In genomic region chr3:149752788-149753136, GRCh38 we compare ENCODE assay signal across 9 cellular contexts. TPM values are rescaled to one million over a fixed set of nuclear protein-coding genes. Genes with fewer than 3 reads are reported as not detected.
DNase-seq lines count a peak whose midpoint lies in the region; ATAC-seq, FAIRE-seq and TF ChIP-seq lines count a peak whose summit lies in the region.
"Had no signal": no experiment of that assay in that cellular context is flagged by ENCODE, and none has a peak within 500 bp of the region (broad histone marks: within the 10 kb centered on the region; RNA-seq: fewer than 3 reads in every experiment).

No MANE protein-coding gene starts in this region.

- H3K4me1 ChIP-seq in endothelial cell of umbilical vein (ENCODE audit: control insufficient read depth, extremely low read depth, insufficient read depth, low read length) (peaks cover 15% of the 10 kb centered on the region), psoas muscle (peaks cover 11% of the 10 kb centered on the region)

- CTCF ChIA-PET in endothelial cell of umbilical vein (lab: Charles Lee): interaction anchor here (0.6 to 3.1 kb wide), 12 partner anchors 10 to 236 kb away, joined by 3 to 28 read pairs (median 4); no protein-coding TSS in a partner anchor

- TF ChIP-seq CTCF in NB4 (IDR thresholded peaks at IDR 0.05; ENCODE audit: low read depth, low read length): no peak
- TF ChIP-seq CTCF in endothelial cell of umbilical vein (IDR thresholded peaks at IDR 0.05; ENCODE audit: extremely low read depth in 1 of 2, insufficient read depth in 1 of 2, low read depth in 1 of 2, low read length in 2 of 2): no peak
- no peak for TF ChIP-seq CTCF in psoas muscle (IDR thresholded peaks at IDR 0.05)

- POLR2A ChIA-PET in endothelial cell of umbilical vein (lab: Charles Lee): no interaction called here

- peak overlapping the region; percentile 65 for H2AFZ ChIP-seq in endothelial cell of umbilical vein (ENCODE audit: low read depth, low read length)

- H3K27me3 ChIP-seq in endothelial cell of umbilical vein (ENCODE audit: control insufficient read depth in 2 of 2, insufficient read depth in 2 of 2, low read length in 2 of 2) (no peaks in the 10 kb centered on the region), psoas muscle (ENCODE audit: insufficient read depth in 3 of 3, low read length in 2 of 3) (no peaks in the 10 kb centered on the region)

- DNase-seq in GM18507 (ENCODE audit: extremely low spot score, insufficient read length, low read depth): no peak
- no peak for DNase-seq in NB4 (ENCODE audit: low read depth)
- no peak for DNase-seq in endothelial cell of umbilical vein (ENCODE audit: low read depth, low spot score)
- no peak for DNase-seq in psoas muscle
- DNase-seq in EL: no peak
- DNase-seq in HPDE6-E6E7 (ENCODE audit: extremely low spot score): no peak
- DNase-seq in NOMO-1 treated with DMSO at 0.1 percent for 48 hours (lab: John Stamatoyannopoulos, UW; ENCODE audit: unreplicated experiment): no peak
- no peak for DNase-seq in activated effector memory CD4-positive, alpha-beta T cell treated with anti-CD3 and anti-CD28 coated beads, Interleukin-2, amount 50 U/mL, for 16 hours

- H3K79me2 ChIP-seq in endothelial cell of umbilical vein (ENCODE audit: control insufficient read depth, insufficient read depth, low read length): peaks cover 22% of the 10 kb centered on the region

- H3K36me3 ChIP-seq in endothelial cell of umbilical vein (ENCODE audit: control insufficient read depth in 2 of 2, extremely low read depth in 1 of 2, insufficient read depth in 2 of 2, low read length in 2 of 2) (peaks cover 7 to 9% of the 10 kb centered on the region in 2 experiments), psoas muscle (ENCODE audit: insufficient read depth in 1 of 2, low read depth in 1 of 2) (peaks cover 0 to 35% of the 10 kb centered on the region in 2 donors)

- FAIRE-seq in GM18507 (lab: Jason Lieb, UNC) (peak; percentile 18), endothelial cell of umbilical vein (lab: Jason Lieb, UNC) (no peak)

- H3K9me1 ChIP-seq in endothelial cell of umbilical vein (replicated peaks; ENCODE audit: control insufficient read depth, extremely low read depth, insufficient read depth, low read length): no peaks in the 10 kb centered on the region

- TF ChIP-seq POLR2A in NB4 (IDR thresholded peaks at IDR 0.05; ENCODE audit: extremely low read depth, insufficient read length): no peak
- no peak for TF ChIP-seq POLR2A in endothelial cell of umbilical vein (IDR thresholded peaks at IDR 0.05; ENCODE audit: low read depth, low read length)

- intact Hi-C loops in endothelial cell of umbilical vein (cut with micrococcal nuclease) (loop anchor here (1.0 to 2.0 kb wide), 4 partner anchors 94 to 240 kb away; partner anchors contain the start of gene WWTR1), psoas muscle (cut with DNase I) (loop anchor here in 1 of 2 donors (5.0 kb wide), 1 partner anchor 60 kb away; the partner anchor contains the start of gene RNF13)

- BruUV-seq in endothelial cell of umbilical vein (replicated peaks; lab: Mats Ljungman, UMichigan): no TSS peak

- ATAC-seq in psoas muscle: no peak

- no peaks in the 10 kb centered on the region for H3K9me3 ChIP-seq in endothelial cell of umbilical vein (replicated peaks; ENCODE audit: control insufficient read depth, insufficient read depth, low read length)
- no peaks in the 10 kb centered on the region for H3K9me3 ChIP-seq in psoas muscle

- dilution Hi-C loops in endothelial cell of umbilical vein (cut with MboI; ENCODE audit: extremely low pct_ligation_motif_present, low sequenced_read_pairs): no loop called here

- H3K27ac ChIP-seq in endothelial cell of umbilical vein (ENCODE audit: insufficient read depth, low read depth, low read length) (no peak overlapping the region), psoas muscle (peak overlapping the region; percentile 77)

- H4K20me1 ChIP-seq in endothelial cell of umbilical vein (replicated peaks; ENCODE audit: control insufficient read depth, extremely low read depth, insufficient read depth, low read length): no peaks in the 10 kb centered on the region

- H3K4me2 ChIP-seq in endothelial cell of umbilical vein (ENCODE audit: insufficient read depth, low read length): peak overlapping the region; percentile 38

- H3K9ac ChIP-seq in endothelial cell of umbilical vein (replicated peaks; ENCODE audit: extremely low read depth, insufficient read depth, low read length): no peak overlapping the region

- H3K4me3 ChIP-seq in NB4 (ENCODE audit: low read depth, low read length) (peak overlapping the region; percentile 81), endothelial cell of umbilical vein (replicated peaks in 1 of 3; ENCODE audit: insufficient read depth in 1 of 3, low read depth in 1 of 3, low read length in 3 of 3) (peak overlapping the region in 2 of 3 experiments; percentile 91 to 94), psoas muscle (peak overlapping the region; percentile 83)

TF ChIP-seq in endothelial cell of umbilical vein, 7 proteins besides CTCF, POLR2A, EP300 and RAD21:
- TF ChIP-seq EZH2 (IDR thresholded peaks at IDR 0.05; ENCODE audit: borderline replicate concordance, low read depth, low read length, severe bottlenecking): no peak
- TF ChIP-seq MYC (IDR thresholded peaks at IDR 0.05; ENCODE audit: low read depth, low read length): no peak
- no peak for TF ChIP-seq GATA2 (IDR thresholded peaks at IDR 0.05; ENCODE audit: insufficient read depth, insufficient read length, low read depth, low read length)
- no peak for TF ChIP-seq POLR2AphosphoS5 (IDR thresholded peaks at IDR 0.05; ENCODE audit: insufficient read depth, low read depth, low read length)
- no peak for TF ChIP-seq JUN (IDR thresholded peaks at IDR 0.05; ENCODE audit: borderline replicate concordance, insufficient read depth, insufficient read length, low read depth)
- no peak for TF ChIP-seq FOS (IDR thresholded peaks at IDR 0.05; ENCODE audit: borderline replicate concordance, insufficient read depth, low read length)
- no peak for TF ChIP-seq MAX (IDR thresholded peaks at IDR 0.05; ENCODE audit: insufficient read depth, insufficient read length)

RNA-seq across cellular contexts. Expression of gene COMMD2, which starts 0.5 kb away (rescaled TPM):
- 42.9 and 51.0 TPM in 2 replicates for total RNA-seq in endothelial cell of umbilical vein
- 10.7 and 18.3 TPM in 2 replicates for polyA plus RNA-seq in endothelial cell of umbilical vein
- 36.3 and 38.6 TPM in 2 replicates for polyA plus RNA-seq in endothelial cell of umbilical vein (2011; cell fraction: cytosol; rRNA removed)
- 16.7 and 21.6 TPM in 2 replicates for polyA plus RNA-seq in endothelial cell of umbilical vein (2011; cell fraction: nucleus; rRNA removed)
- 20.0 and 26.4 TPM in 2 replicates for polyA plus RNA-seq in endothelial cell of umbilical vein (2012)
- polyA minus RNA-seq in endothelial cell of umbilical vein: 11.8 and 13.6 TPM in 2 replicates
- 15.7 TPM for polyA minus RNA-seq in endothelial cell of umbilical vein (2011; cell fraction: cytosol; rRNA and poly(A)+ RNA removed)
- 11.2 and 19.7 TPM in 2 replicates for polyA minus RNA-seq in endothelial cell of umbilical vein (2011; cell fraction: nucleus; rRNA and poly(A)+ RNA removed)
- total RNA-seq in psoas muscle: 10 to 100 TPM; 11.6 to 22.8 (median 15.1) TPM
- 10 to 100 TPM in 2 of 3 donors, 1 to 10 TPM in 1; 7.7 to 19.1 (median 11.1) TPM for polyA plus RNA-seq in psoas muscle

RNA-seq across cellular contexts. Expression of gene ANKUB1, which starts 39.6 kb away (rescaled TPM):
- not detected in 2 replicates for total RNA-seq in endothelial cell of umbilical vein
- not detected in 2 replicates for polyA plus RNA-seq in endothelial cell of umbilical vein
- not detected in 2 replicates for polyA plus RNA-seq in endothelial cell of umbilical vein (2011; cell fraction: cytosol; rRNA removed)
- polyA plus RNA-seq in endothelial cell of umbilical vein (2011; cell fraction: nucleus; rRNA removed): 0.33 and 0.56 TPM in 2 replicates
- polyA plus RNA-seq in endothelial cell of umbilical vein (2012): not detected in 2 replicates
- polyA minus RNA-seq in endothelial cell of umbilical vein: not detected in 2 replicates
- not detected for polyA minus RNA-seq in endothelial cell of umbilical vein (2011; cell fraction: cytosol; rRNA and poly(A)+ RNA removed)
- polyA minus RNA-seq in endothelial cell of umbilical vein (2011; cell fraction: nucleus; rRNA and poly(A)+ RNA removed): not detected in 2 replicates
- not detected for total RNA-seq in psoas muscle
- polyA plus RNA-seq in psoas muscle: 1 to 10 TPM in 1 of 3 donors, not detected in 2; 2.9 TPM
- total RNA-seq: M059J had no signal
